Comparison of ENCODE assay signal across 1 cellular context in genomic region chr21:41985662-41986416, GRCh38.
TF ChIP-seq lines count a peak whose summit lies in the region.

No MANE protein-coding gene starts in this region.

TF ChIP-seq in HepG2, 621 proteins besides CTCF, POLR2A, EP300 and RAD21:
- TF ChIP-seq EHMT2 (IDR thresholded peaks at IDR 0.05; ENCODE audit: borderline replicate concordance, low read depth, low read length) = no peak
- TF ChIP-seq BRD4 (CRISPR knock-in tag; IDR thresholded peaks at IDR 0.05) = no peak
- TF ChIP-seq ZNF350 (CRISPR knock-in tag; IDR thresholded peaks at IDR 0.05; ENCODE audit: borderline replicate concordance, low read depth) = no peak
- no peak for TF ChIP-seq SMARCC2 (IDR thresholded peaks at IDR 0.05)
- TF ChIP-seq UBTF (CRISPR knock-in tag; IDR thresholded peaks at IDR 0.05) = no peak
- TF ChIP-seq ZNF674 (CRISPR knock-in tag; IDR thresholded peaks at IDR 0.05; ENCODE audit: low read depth) = no peak
- no peak for TF ChIP-seq TEF (CRISPR knock-in tag; IDR thresholded peaks at IDR 0.05)
- no peak for TF ChIP-seq NR2F6 (IDR thresholded peaks at IDR 0.05)
- TF ChIP-seq NR2F6 (CRISPR knock-in tag; IDR thresholded peaks at IDR 0.05) = no peak
TF ChIP-seq in HepG2: peak in this region for 0.
